Comparison of ENCODE assay signal across 8 cellular contexts in the genomic region with DNA sequence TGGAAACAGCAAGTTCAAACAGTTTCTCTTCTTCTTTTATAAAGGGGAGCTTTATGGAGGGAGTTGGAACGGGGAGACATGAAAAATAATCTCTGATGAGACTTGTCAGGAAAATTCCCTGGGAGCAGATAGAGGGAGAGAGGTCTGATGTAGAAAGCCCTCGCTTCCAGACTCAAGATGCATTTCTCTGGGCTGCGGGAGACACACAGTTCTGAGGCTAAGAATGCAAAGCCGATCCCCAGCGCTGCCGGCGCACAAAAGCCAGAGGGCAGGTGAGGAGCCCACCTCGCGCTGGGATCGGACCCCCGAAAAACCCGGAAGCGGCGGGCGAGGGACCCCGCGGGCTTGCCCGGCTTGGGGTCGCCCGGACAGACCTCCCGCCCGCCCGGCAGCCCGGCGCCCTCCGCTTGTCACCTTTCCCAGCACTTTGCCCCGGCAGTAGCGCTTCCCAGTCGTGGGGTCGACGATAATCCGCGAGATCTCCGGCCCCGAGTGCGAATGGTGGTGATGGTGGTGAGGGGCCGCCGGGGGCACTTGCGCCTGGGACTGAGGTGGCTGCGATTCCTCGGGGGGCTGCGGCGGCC. TPM values are rescaled to one million over a fixed set of nuclear protein-coding genes. Genes with fewer than 3 reads are reported as not detected.
DNase-seq lines count a peak whose midpoint lies in the region; ATAC-seq lines count a peak whose summit lies in the region.

No MANE protein-coding gene starts in this region.

- no peaks in the 10 kb centered on the region for H3K27me3 Mint-ChIP-seq in naive B cell

- peaks cover 0 to 1% (median 0%) of the 10 kb centered on the region in 7 donors for H3K9me3 Mint-ChIP-seq in naive B cell

- peaks cover 8 to 16% (median 10%) of the 10 kb centered on the region in 3 donors for H3K4me1 Mint-ChIP-seq in naive B cell

- ATAC-seq in esophagus mucosa (peak; percentile 4), naive B cell (ENCODE audit: low read depth in 2 of 2) (no peak), GM18519 (IDR thresholded peaks at IDR 0.05; ENCODE audit: low FRiP score, unreplicated experiment) (no peak), GM18517 (IDR thresholded peaks at IDR 0.05; ENCODE audit: unreplicated experiment) (no peak)

- peak; percentile 42 to 54 (median 44) for DNase-seq in NCI-H1417 (lab: John Stamatoyannopoulos, UW)
- DNase-seq in NCI-H1417 treated with DMSO at 0.1 percent for 48 hours (lab: John Stamatoyannopoulos, UW) = no peak
- peak; percentile 46 for DNase-seq in HT1080 (ENCODE audit: low read depth)
- peak; percentile 19 for DNase-seq in activated CD4-positive, alpha-beta T cell treated with anti-CD3 and anti-CD28 coated beads, Interleukin-2, amount 50 U/mL, for 1 hour
- peak; percentile 35 for DNase-seq in naive B cell

- peak overlapping the region; percentile 81 to 95 (median 87) for H3K27ac Mint-ChIP-seq in naive B cell

- H3K36me3 Mint-ChIP-seq in naive B cell = peaks cover 11 to 15% of the 10 kb centered on the region in 2 donors

- peak overlapping the region; percentile 85 to 98 (median 90) for H3K4me3 Mint-ChIP-seq in naive B cell

RNA-seq across cellular contexts. Expression of gene PLK2, which starts 0.5 kb away (rescaled TPM):
- total RNA-seq in HT1080 (2014; rRNA removed; shearing (Covaris generic)) = 252 and 283 TPM in 2 replicates
- 250 and 296 TPM in 2 replicates for polyA plus RNA-seq in HT1080 (2015; cell fraction: cytosol; rRNA removed)
- 915 and 1,023 TPM in 2 replicates for polyA plus RNA-seq in HT1080 (2015; cell fraction: nucleus; rRNA removed)
- 90.7 TPM for total RNA-seq in esophagus mucosa
- 1 to 10 TPM; 1.9 to 8.9 (median 7.5) TPM for polyA plus RNA-seq in naive B cell (ENCODE audit: low read depth in 6 of 6)

RNA-seq across cellular contexts. Expression of gene GAPT, which starts 31.9 kb away (rescaled TPM):
- total RNA-seq in HT1080 (2014; rRNA removed; shearing (Covaris generic)) = not detected in 2 replicates
- not detected in 2 replicates for polyA plus RNA-seq in HT1080 (2015; cell fraction: cytosol; rRNA removed)
- not detected in 2 replicates for polyA plus RNA-seq in HT1080 (2015; cell fraction: nucleus; rRNA removed)
- total RNA-seq in esophagus mucosa = 0.40 TPM
- polyA plus RNA-seq in naive B cell (ENCODE audit: low read depth in 6 of 6) = 100 to 1,000 TPM; 308 to 432 (median 350) TPM
